In the genomic region with DNA sequence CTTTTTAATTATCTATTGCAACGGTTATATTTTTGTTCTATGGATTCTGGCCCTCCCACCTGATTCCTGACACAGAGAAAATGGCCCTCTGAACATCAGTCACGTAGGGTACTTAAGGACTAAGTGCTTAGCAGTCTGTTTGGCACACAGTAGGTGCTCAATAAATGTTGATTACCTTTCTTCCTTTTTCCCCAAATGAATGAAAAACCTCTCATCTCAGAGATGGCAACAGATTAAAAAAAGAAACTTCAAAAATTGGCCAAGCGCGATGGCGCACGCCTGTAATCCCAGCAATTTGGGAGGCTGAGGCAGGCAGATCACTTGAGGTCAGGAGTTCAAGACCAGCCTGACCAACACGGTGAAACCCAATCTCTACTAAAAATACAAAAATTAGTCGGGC, we compare ENCODE assay signal across 1 cellular context.
TF ChIP-seq lines count a peak whose summit lies in the region.

No MANE protein-coding gene starts in this region.

TF ChIP-seq in IMR-90, 13 proteins besides CTCF, POLR2A, EP300 and RAD21:
- TF ChIP-seq MAZ (IDR thresholded peaks at IDR 0.05; ENCODE audit: borderline replicate concordance, low read depth, low read length), result no peak
- TF ChIP-seq NFE2L2 (IDR thresholded peaks at IDR 0.05; ENCODE audit: low read depth, low read length), result no peak
- TF ChIP-seq, protein P1, sequence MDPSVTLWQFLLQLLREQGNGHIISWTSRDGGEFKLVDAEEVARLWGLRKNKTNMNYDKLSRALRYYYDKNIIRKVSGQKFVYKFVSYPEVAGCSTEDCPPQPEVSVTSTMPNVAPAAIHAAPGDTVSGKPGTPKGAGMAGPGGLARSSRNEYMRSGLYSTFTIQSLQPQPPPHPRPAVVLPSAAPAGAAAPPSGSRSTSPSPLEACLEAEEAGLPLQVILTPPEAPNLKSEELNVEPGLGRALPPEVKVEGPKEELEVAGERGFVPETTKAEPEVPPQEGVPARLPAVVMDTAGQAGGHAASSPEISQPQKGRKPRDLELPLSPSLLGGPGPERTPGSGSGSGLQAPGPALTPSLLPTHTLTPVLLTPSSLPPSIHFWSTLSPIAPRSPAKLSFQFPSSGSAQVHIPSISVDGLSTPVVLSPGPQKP (IDR thresholded peaks at IDR 0.05; ENCODE audit: borderline replicate concordance, low read depth, low read length), result no peak
- TF ChIP-seq BHLHE40 (IDR thresholded peaks at IDR 0.05; ENCODE audit: low read depth, low read length), result no peak
- no peak for TF ChIP-seq MXI1 (IDR thresholded peaks at IDR 0.05; ENCODE audit: borderline replicate concordance, low read depth, low read length)
